In the genomic region with DNA sequence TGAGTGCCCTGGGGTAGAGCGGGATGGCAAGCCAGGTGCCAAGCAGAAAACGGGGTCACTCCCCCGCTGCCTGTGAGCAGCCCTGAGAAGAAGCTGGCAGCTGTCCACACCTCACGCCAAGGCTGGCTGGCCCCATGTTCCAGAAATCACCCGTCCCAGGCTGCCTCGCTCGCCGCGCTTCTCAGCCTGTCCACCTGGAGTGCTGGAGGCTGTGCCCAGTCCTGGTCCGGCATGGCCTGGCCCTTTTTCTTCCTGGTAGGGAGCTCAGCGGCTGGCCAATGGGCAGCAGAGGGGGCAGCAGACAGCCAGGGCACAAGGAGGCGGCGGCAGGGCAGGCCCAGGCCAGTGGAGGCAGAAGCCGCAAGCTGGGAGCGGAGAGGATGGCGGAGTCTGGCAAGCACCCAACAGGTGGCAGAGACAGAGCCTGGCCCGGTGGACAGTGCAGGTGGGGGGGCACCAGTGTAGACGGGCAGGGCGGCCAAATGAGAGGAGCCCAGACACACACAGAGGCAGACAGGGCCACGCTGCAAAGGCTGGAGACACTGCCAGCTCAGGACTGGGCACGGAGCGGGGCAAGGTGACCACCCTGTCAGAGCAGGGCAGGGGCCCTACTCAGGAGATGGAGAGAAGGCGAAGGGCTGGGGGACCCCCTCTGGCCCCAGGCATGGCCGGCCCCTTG, we compare ENCODE assay signal across 12 cellular contexts. TPM values are rescaled to one million over a fixed set of nuclear protein-coding genes. Genes with fewer than 3 reads are reported as not detected.
DNase-seq lines count a peak whose midpoint lies in the region; ATAC-seq and TF ChIP-seq lines count a peak whose summit lies in the region.
"Had no signal": no experiment of that assay in that cellular context is flagged by ENCODE, and none has a peak within 500 bp of the region (broad histone marks: within the 10 kb centered on the region; RNA-seq: fewer than 3 reads in every experiment).

No MANE protein-coding gene starts in this region.

- H3K36me3 ChIP-seq in adrenal gland (replicated peaks in 1 of 2) (no peaks in the 10 kb centered on the region), kidney epithelial cell (ENCODE audit: control insufficient read depth, insufficient read depth, low read length) (no peaks in the 10 kb centered on the region), transverse colon (no peaks in the 10 kb centered on the region)
- H3K36me3 ChIP-seq: BLaER1, left lung had no signal

- no peak for TF ChIP-seq EP300 in transverse colon (IDR thresholded peaks at IDR 0.05; ENCODE audit: low read depth)

- 77 to 86% (median 81%) methylated on average over 19 to 24 of the region's 24 CpGs for WGBS in adrenal gland, 4 donors
- WGBS in transverse colon (ENCODE audit: low coverage in 1 of 2), 2 donors, result 64% methylated on average over 15 of the region's 24 CpGs; no CpG with 5 or more reads in 1 of the 2 donors

- no peak overlapping the region for H3K4me3 ChIP-seq in adrenal gland
- no peak overlapping the region for H3K4me3 ChIP-seq in kidney epithelial cell (ENCODE audit: low read depth, low read length)
- H3K4me3 ChIP-seq in transverse colon, result no peak overlapping the region
- H3K4me3 ChIP-seq: BLaER1, left lung had no signal

- H3K4me1 Mint-ChIP-seq in activated naive CD4-positive, alpha-beta T cell treated with anti-CD3 and anti-CD28 coated beads for 36 hours (ENCODE audit: low read depth), result peaks cover 8% of the 10 kb centered on the region

- intact Hi-C loops in activated naive CD4-positive, alpha-beta T cell treated with anti-CD3 and anti-CD28 coated beads for 36 hours (cut with micrococcal nuclease), result no loop called here
- intact Hi-C loops in adrenal gland (cut with DNase I), result loop anchor here in 1 of 2 donors (10.0 kb wide), 1 partner anchor 316 kb away; no protein-coding TSS in a partner anchor
- intact Hi-C loops in transverse colon (cut with DNase I; ENCODE audit: low total_unique reads), result no loop called here

- TF ChIP-seq POLR2A in adrenal gland (IDR thresholded peaks at IDR 0.05) (no peak), transverse colon (IDR thresholded peaks at IDR 0.05) (no peak)

- ATAC-seq in HG03108 (IDR thresholded peaks at IDR 0.05; ENCODE audit: unreplicated experiment), result no peak
- ATAC-seq: left lung had no signal

- in situ Hi-C loops in transverse colon (cut with MboI; ENCODE audit: low pct_ligation_motif_present in 1 of 4, low pct_unique_long_range_greater_than_20kb in 1 of 4, low sequenced_read_pairs in 3 of 4), result loop anchor here in 1 of 4 donors (10.0 kb wide), 3 partner anchors 56 to 216 kb away; no protein-coding TSS in a partner anchor

- H3K4me3 Mint-ChIP-seq in activated naive CD4-positive, alpha-beta T cell treated with anti-CD3 and anti-CD28 coated beads for 36 hours, result no peak overlapping the region
- H3K4me3 Mint-ChIP-seq: IgD-negative memory B cell had no signal

- peak; percentile 3 for DNase-seq in activated naive CD4-positive, alpha-beta T cell treated with anti-CD3 and anti-CD28 coated beads for 36 hours
- DNase-seq in activated naive CD4-positive, alpha-beta T cell treated with Interleukin-2 at 50 U/mL for 16 hours, result no peak
- DNase-seq in adrenal gland, result peak in 6 of 7 donors; percentile 13 to 52 (median 14)
- DNase-seq in kidney epithelial cell (ENCODE audit: low read depth), result no peak
- DNase-seq in transverse colon, result peak; percentile 9
- DNase-seq in NOMO-1 treated with DMSO at 0.1 percent for 48 hours (lab: John Stamatoyannopoulos, UW; ENCODE audit: unreplicated experiment), result no peak
- DNase-seq in SK-N-DZ (ENCODE audit: low spot score), result no peak

- H3K9me3 Mint-ChIP-seq in activated naive CD4-positive, alpha-beta T cell treated with anti-CD3 and anti-CD28 coated beads for 36 hours, result no peaks in the 10 kb centered on the region
- H3K9me3 Mint-ChIP-seq: IgD-negative memory B cell had no signal

- peaks cover 3% of the 10 kb centered on the region for H3K27me3 ChIP-seq in adrenal gland
- no peaks in the 10 kb centered on the region for H3K27me3 ChIP-seq in kidney epithelial cell (ENCODE audit: control insufficient read depth, insufficient read depth, low read length)
- H3K27me3 ChIP-seq in transverse colon, result no peaks in the 10 kb centered on the region
- H3K27me3 ChIP-seq: BLaER1, left lung had no signal

- H3K27ac Mint-ChIP-seq in activated naive CD4-positive, alpha-beta T cell treated with anti-CD3 and anti-CD28 coated beads for 36 hours, result no peak overlapping the region
- H3K27ac Mint-ChIP-seq: IgD-negative memory B cell had no signal

- no peaks in the 10 kb centered on the region for H3K27me3 Mint-ChIP-seq in activated naive CD4-positive, alpha-beta T cell treated with anti-CD3 and anti-CD28 coated beads for 36 hours (ENCODE audit: low read depth)

- H3K27ac ChIP-seq in adrenal gland (no peak overlapping the region), transverse colon (no peak overlapping the region)
- H3K27ac ChIP-seq: BLaER1, left lung had no signal

- TF ChIP-seq CTCF in adrenal gland (IDR thresholded peaks at IDR 0.05), result no peak
- peak; percentile 34 for TF ChIP-seq CTCF in kidney epithelial cell (IDR thresholded peaks at IDR 0.05; ENCODE audit: insufficient read depth, low read length, poor library complexity, severe bottlenecking)
- TF ChIP-seq CTCF in transverse colon (IDR thresholded peaks at IDR 0.05), result peak in 1 of 5 experiments; percentile 24

- no peaks in the 10 kb centered on the region for H3K36me3 Mint-ChIP-seq in activated naive CD4-positive, alpha-beta T cell treated with anti-CD3 and anti-CD28 coated beads for 36 hours (ENCODE audit: low read depth)
- H3K36me3 Mint-ChIP-seq: IgD-negative memory B cell had no signal

- H3K4me1 ChIP-seq in adrenal gland (replicated peaks in 1 of 2), result no peaks in the 10 kb centered on the region
- peaks cover 0 to 19% (median 12%) of the 10 kb centered on the region in 4 donors for H3K4me1 ChIP-seq in transverse colon
- H3K4me1 ChIP-seq: left lung had no signal

- H3K9me3 ChIP-seq in adrenal gland (replicated peaks in 1 of 3) (no peaks in the 10 kb centered on the region), transverse colon (no peaks in the 10 kb centered on the region)
- H3K9me3 ChIP-seq: BLaER1 had no signal

- CTCF ChIA-PET in activated naive CD4-positive, alpha-beta T cell treated with anti-CD3 and anti-CD28 coated beads for 36 hours (lab: Charles Lee), result interaction anchor here (0.8 to 1.0 kb wide), 2 partner anchors 11 to 96 kb away, joined by 3 read pairs; no protein-coding TSS in a partner anchor

RNA-seq across cellular contexts. Expression of a gene that starts 37.2 kb away (rescaled TPM):
- not detected for total RNA-seq in activated naive CD4-positive, alpha-beta T cell treated with anti-CD3 and anti-CD28 coated beads for 36 hours
- total RNA-seq in adrenal gland (100 to 1,000 TPM in 3 of 8 donors, 10 to 100 TPM in 1, 1 to 10 TPM in 2, under 1 TPM in 1, not detected in 1; 0.54 to 433 (median 23.6) TPM), kidney epithelial cell (not detected in 2 replicates), transverse colon (not detected)
- 1,000 to 10,000 TPM in 1 of 3 donors, 100 to 1,000 TPM in 1, 10 to 100 TPM in 1; 55.2 to 1,253 (median 194) TPM for polyA plus RNA-seq in adrenal gland
- polyA plus RNA-seq in SK-N-DZ (2014; cell fraction: cytosol; rRNA removed), result 21.2 and 31.3 TPM in 2 replicates
- polyA plus RNA-seq in SK-N-DZ (2014; cell fraction: nucleus; rRNA removed), result 164 and 174 TPM in 2 replicates
- polyA plus RNA-seq: IgD-negative memory B cell had no signal

RNA-seq across cellular contexts. Expression of a gene that starts 47.8 kb away (rescaled TPM):
- total RNA-seq in activated naive CD4-positive, alpha-beta T cell treated with anti-CD3 and anti-CD28 coated beads for 36 hours, result not detected
- total RNA-seq in adrenal gland (1 to 10 TPM in 1 of 8 donors, under 1 TPM in 1, not detected in 6; 0.72 to 2.2 TPM), kidney epithelial cell (not detected in 2 replicates), transverse colon (not detected)
- 10 to 100 TPM in 2 of 3 donors, not detected in 1; 10.9 to 45.2 TPM for polyA plus RNA-seq in adrenal gland
- polyA plus RNA-seq in SK-N-DZ (2014; cell fraction: cytosol; rRNA removed), result not detected in 2 replicates
- polyA plus RNA-seq in SK-N-DZ (2014; cell fraction: nucleus; rRNA removed), result 4.0 TPM in 1 of 2 replicates, not detected in the other
- total RNA-seq: left lung, RPMI7951 had no signal
- polyA plus RNA-seq: IgD-negative memory B cell had no signal

Comparison
In these comparisons a context has a peak if more than half of its experiments do, and no peak if none do; other contexts are left out.
1. DNase-seq: peak in activated naive CD4-positive, alpha-beta T cell treated with anti-CD3 and anti-CD28 coated beads for 36 hours (single experiment), adrenal gland (6 of 7) and transverse colon (single experiment); none in activated naive CD4-positive, alpha-beta T cell treated with Interleukin-2 at 50 U/mL for 16 hours (single experiment), kidney epithelial cell (single experiment), NOMO-1 treated with DMSO at 0.1 percent for 48 hours (single experiment) and SK-N-DZ (single experiment).